In the genomic region with DNA sequence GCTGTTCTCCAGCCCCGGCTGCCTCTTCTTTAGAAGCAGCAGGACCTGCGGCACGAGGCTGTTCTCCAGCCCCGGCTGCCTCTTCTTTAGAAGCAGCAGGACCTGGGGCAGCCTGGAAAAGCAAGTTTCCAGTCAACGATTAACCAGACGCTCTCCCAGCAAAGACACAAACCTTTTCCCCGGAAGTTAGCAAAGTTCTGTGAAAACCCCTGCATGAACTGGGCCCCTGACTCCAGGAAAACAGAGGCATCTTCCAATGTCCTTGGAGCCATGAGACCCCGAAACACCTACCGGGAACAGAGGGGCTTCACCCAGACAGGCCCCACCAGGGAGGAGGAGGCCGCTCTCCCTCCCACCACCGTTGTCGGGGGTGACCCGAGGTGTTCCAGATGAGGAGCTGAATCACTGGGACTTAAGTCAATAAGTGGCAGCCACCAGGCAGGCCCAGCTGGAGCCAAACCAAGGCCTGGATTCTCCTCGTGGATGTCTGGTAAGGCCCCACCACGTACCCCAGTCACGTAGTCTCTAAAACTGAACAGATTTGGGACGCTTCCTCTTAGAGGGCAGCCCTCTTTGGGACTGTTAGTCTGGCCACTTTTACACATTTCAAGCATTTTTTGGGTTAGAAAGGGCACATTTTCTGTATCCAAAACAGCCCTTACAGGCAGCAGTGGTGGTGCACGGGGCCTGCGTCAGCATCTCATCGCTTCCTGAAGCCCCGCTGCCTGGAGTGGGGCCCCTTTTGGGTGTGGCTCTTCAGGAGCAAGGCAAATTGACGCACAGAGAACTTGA, we compare ENCODE assay signal across 9 cellular contexts. TPM values are rescaled to one million over a fixed set of nuclear protein-coding genes. Genes with fewer than 3 reads are reported as not detected.
DNase-seq lines count a peak whose midpoint lies in the region; ATAC-seq and TF ChIP-seq lines count a peak whose summit lies in the region.
"Had no signal": no experiment of that assay in that cellular context is flagged by ENCODE, and none has a peak within 500 bp of the region (broad histone marks: within the 10 kb centered on the region; RNA-seq: fewer than 3 reads in every experiment).

Gene RPH3AL (minus strand): TSS at position 387 of the 792 bp plus-strand sequence. CDS start 25,264 bp downstream, outside the sequence.

- TF ChIP-seq CTCF in body of pancreas (IDR thresholded peaks at IDR 0.05) (peak in 2 of 7 experiments; percentile 1 to 7), tibial nerve (IDR thresholded peaks at IDR 0.05) (peak in 1 of 5 experiments; percentile 12)

- TF ChIP-seq EP300 in tibial nerve (IDR thresholded peaks at IDR 0.05): peak; percentile 66 to 77

- H3K36me3 ChIP-seq in body of pancreas (replicated peaks in 1 of 2; ENCODE audit: insufficient read depth in 1 of 2, low read depth in 2 of 2): no peaks in the 10 kb centered on the region
- H3K36me3 ChIP-seq in tibial nerve: no peaks in the 10 kb centered on the region

- peak within 1 kb of the TSS; percentile 93 to 99 (median 98) for H3K27ac ChIP-seq in body of pancreas
- H3K27ac ChIP-seq in tibial nerve: peak within 1 kb of the TSS; percentile 70 to 90 (median 84)

- H3K27me3 ChIP-seq in body of pancreas (no peaks in the 10 kb centered on the region), tibial nerve (no peaks in the 10 kb centered on the region)

- DNase-seq in NCI-H1417 (lab: John Stamatoyannopoulos, UW): peak; percentile 85 to 87 (median 87)
- no peak for DNase-seq in NCI-H1417 treated with DMSO at 0.1 percent for 48 hours (lab: John Stamatoyannopoulos, UW)
- DNase-seq in body of pancreas: peak; percentile 89 to 95 (median 94)
- peak; percentile 86 for DNase-seq in left lobe of liver (ENCODE audit: low spot score)
- no peak for DNase-seq in tibial nerve (ENCODE audit: low spot score in 2 of 2)
- DNase-seq: effector CD8-positive, alpha-beta T cell had no signal

- H3K4me1 ChIP-seq in body of pancreas (peaks cover 80% of the 10 kb centered on the region), tibial nerve (peaks cover 0 to 52% (median 34%) of the 10 kb centered on the region in 4 donors)

- intact Hi-C loops in body of pancreas (cut with DNase I): no loop called here

- peak; percentile 32 to 77 (median 75) for TF ChIP-seq POLR2A in body of pancreas (IDR thresholded peaks at IDR 0.05)
- no peak for TF ChIP-seq POLR2A in tibial nerve (IDR thresholded peaks at IDR 0.05)

- H3K4me3 ChIP-seq in body of pancreas (peak within 1 kb of the TSS in 1 of 2 donors; percentile 6), tibial nerve (peak within 1 kb of the TSS in 1 of 4 donors; percentile 24)

- WGBS in body of pancreas, 2 donors: 1 to 6% methylated on average over 8 to 22 of the region's 22 CpGs
- whole genome bisulfite sequencing in tibial nerve, 2 donors: 37 to 38% methylated on average over 16 to 22 of the region's 22 CpGs

- peak; percentile 81 for ATAC-seq in body of pancreas
- ATAC-seq in left lobe of liver: peak; percentile 53
- no peak for ATAC-seq in HG03520 (IDR thresholded peaks at IDR 0.05; ENCODE audit: unreplicated experiment)
- no peak for ATAC-seq in HG02973 (IDR thresholded peaks at IDR 0.05; ENCODE audit: unreplicated experiment)
- ATAC-seq in HG03457 (IDR thresholded peaks at IDR 0.05; ENCODE audit: unreplicated experiment): no peak

- no peaks in the 10 kb centered on the region for H3K9me3 ChIP-seq in body of pancreas
- H3K9me3 ChIP-seq in tibial nerve: no peaks in the 10 kb centered on the region

RNA-seq across cellular contexts. Expression of gene RPH3AL, which starts in this region (rescaled TPM):
- total RNA-seq in body of pancreas (10 to 100 TPM; 77.1 to 89.5 TPM), left lobe of liver (87.4 TPM), tibial nerve (10 to 100 TPM in 3 of 4 donors, 1 to 10 TPM in 1; 9.6 to 62.4 (median 41.9) TPM)

Comparison
In these comparisons a context has a peak if more than half of its experiments do, and no peak if none do; other contexts are left out.
1. DNase-seq: peak in NCI-H1417 (3 of 3), body of pancreas (4 of 4) and left lobe of liver (single experiment); none in NCI-H1417 treated with DMSO at 0.1 percent for 48 hours (single experiment) and tibial nerve (0 of 2).
2. ATAC-seq: peak in body of pancreas (single experiment) and left lobe of liver (single experiment); none in HG03520 (single experiment), HG02973 (single experiment) and HG03457 (single experiment).
3. POLR2A ChIP-seq: peak in body of pancreas (3 of 3); none in tibial nerve (0 of 2).